ENCODE assay signal across 31 cellular contexts in the genomic region with DNA sequence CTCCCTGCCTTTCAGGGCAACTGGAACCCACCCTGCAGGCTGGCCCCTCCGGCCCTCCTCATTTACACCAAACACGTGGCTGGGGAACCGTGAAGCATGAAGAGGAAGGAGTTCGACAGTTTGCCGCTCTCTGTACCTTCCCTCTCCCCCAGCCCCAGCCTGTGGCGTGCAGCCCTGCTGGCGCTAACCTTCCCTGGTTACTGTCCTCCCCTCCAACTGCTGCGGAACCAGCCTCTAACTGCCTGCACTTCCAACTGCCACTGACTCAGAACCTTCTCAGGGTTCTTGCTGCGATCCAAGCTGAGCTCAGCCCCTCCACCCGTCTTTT.
"Had no signal": no experiment of that assay in that cellular context is flagged by ENCODE, and none has a peak within 500 bp of the region (broad histone marks: within the 10 kb centered on the region; RNA-seq: fewer than 3 reads in every experiment).

No MANE protein-coding gene starts in this region.

- FAIRE-seq: astrocyte had no signal

- H3K4me3 ChIP-seq: heart right ventricle, left lung, lower lobe of right lung, mucosa of descending colon, ovary, skin epidermis, uterus had no signal

- ATAC-seq: activated T-cell treated with anti-CD3 and anti-CD28 coated beads, Interleukin-2, amount 50 U/mL, for 4 hours; activated T-helper 17 cell treated with anti-CD3 and anti-CD28 coated beads, Interleukin-2, amount 50 U/mL, for 72 hours; effector memory CD8-positive, alpha-beta T cell; heart right ventricle; left lung; lower lobe of right lung; mucosa of descending colon; sciatic nerve; stimulated activated effector memory CD8-positive, alpha-beta T cell treated with anti-CD3 and anti-CD28 coated beads, Interleukin-12 subunit alpha, Interleukin-12 subunit beta, amount 100 ng/mL, for 72 hours; stimulated activated naive CD8-positive, alpha-beta T cell treated with anti-CD3 and anti-CD28 coated beads, Interleukin-15, amount 100 ng/mL, for 72 hours; T-helper 17 cell had no signal

- H3K4me1 ChIP-seq: heart right ventricle, left lung, lower lobe of right lung, uterus had no signal

- H3K27me3 ChIP-seq: brain microvascular endothelial cell, ovary, uterus had no signal

- H3K27ac ChIP-seq: brain microvascular endothelial cell, heart right ventricle, left lung, lower lobe of right lung, ovary, uterus, WERI-Rb-1 had no signal

- H3K9me3 ChIP-seq: heart right ventricle, left lung, lower lobe of right lung, mucosa of descending colon, ovary, uterus had no signal

- H3K36me3 ChIP-seq: brain microvascular endothelial cell, heart right ventricle, left lung, lower lobe of right lung, ovary, uterus, WERI-Rb-1 had no signal

- DNase-seq: activated CD4-positive, alpha-beta memory T cell treated with anti-CD3 and anti-CD28 coated beads, Interleukin-2, amount 10 ng/mL, durations not matched to agents 7 days and 5 days; activated CD4-positive, alpha-beta T cell treated with anti-CD3 and anti-CD28 coated beads, Interleukin-2, amount 10 ng/mL, durations not matched to agents 7 days and 5 days; activated CD4-positive, CD25-positive, alpha-beta regulatory T cell treated with anti-CD3 and anti-CD28 coated beads, Interleukin-2, amount 50 U/mL, for 72 hours; activated CD8-positive, alpha-beta memory T cell treated with anti-CD3 and anti-CD28 coated beads, Interleukin-2, amount 50 U/mL, for 48 hours; activated gamma-delta T cell treated with Interleukin-2 at 50 U/mL for 16 hours; activated naive CD4-positive, alpha-beta T cell treated with anti-CD3 and anti-CD28 coated beads, Interleukin-2, amount 50 U/mL, for 16 hours; activated T-cell treated with anti-CD3 and anti-CD28 coated beads, Interleukin-2, amount 50 U/mL, for 4 hours; amniotic stem cell; brain microvascular endothelial cell; caudate nucleus; cortex of kidney; effector memory CD8-positive, alpha-beta T cell; foreskin fibroblast; heart right ventricle; kidney glomerular epithelial cell; left lung; lower lobe of right lung; mucosa of descending colon; ovary; stimulated activated CD4-positive, alpha-beta T cell treated with anti-CD3 and anti-CD28 coated beads, Interleukin-4, amount 100 ng/mL, for 24 hours; stimulated activated naive CD8-positive, alpha-beta T cell treated with anti-CD3 and anti-CD28 coated beads, Interleukin-15, amount 100 ng/mL, for 72 hours; substantia nigra; T-helper 17 cell; T1000; uterus; WERI-Rb-1 had no signal
